Comparison of ENCODE assay signal across 18 cellular contexts in genomic region chr2:33614190-33614589, GRCh38. TPM values are rescaled to one million over a fixed set of nuclear protein-coding genes. Genes with fewer than 3 reads are reported as not detected.
DNase-seq lines count a peak whose midpoint lies in the region; ATAC-seq, FAIRE-seq and TF ChIP-seq lines count a peak whose summit lies in the region.
"Had no signal": no experiment of that assay in that cellular context is flagged by ENCODE, and none has a peak within 500 bp of the region (broad histone marks: within the 10 kb centered on the region; RNA-seq: fewer than 3 reads in every experiment).

No MANE protein-coding gene starts in this region.

- H4K5ac ChIP-seq in H1 (ENCODE audit: insufficient read length, low read depth, low read length) (no peak overlapping the region), mesendoderm (ENCODE audit: low read length) (no peak overlapping the region)

- H3K27me3 ChIP-seq in HUES48 (ENCODE audit: control insufficient read depth, insufficient read depth, low read length) (no peaks in the 10 kb centered on the region), H1 (replicated peaks in 1 of 4; ENCODE audit: control insufficient read depth in 3 of 4, extremely low read depth in 1 of 4, insufficient read depth in 3 of 4, low read length in 3 of 4) (no peaks in the 10 kb centered on the region), mesendoderm (ENCODE audit: insufficient read depth, low read length, poor library complexity) (no peaks in the 10 kb centered on the region), spleen (replicated peaks in 1 of 7) (no peaks in the 10 kb centered on the region)
- H3K27me3 ChIP-seq: BLaER1 treated with 17β-estradiol and CSF1 and Interleukin-3, amounts not matched to agents 10 nM and 100 nM had no signal

- H4K8ac ChIP-seq in H1 (ENCODE audit: extremely low read depth, insufficient read depth, low read length), result no peak overlapping the region
- no peak overlapping the region for H4K8ac ChIP-seq in mesendoderm (ENCODE audit: low read depth, low read length)

- H2AFZ ChIP-seq in H1 (ENCODE audit: low read length), result no peak overlapping the region
- H2AFZ ChIP-seq: GM23248 had no signal

- H2BK120ac ChIP-seq in H1 (replicated peaks; ENCODE audit: low read depth, low read length) (peak overlapping the region; percentile 83), mesendoderm (ENCODE audit: low read depth, low read length) (no peak overlapping the region)

- no peak overlapping the region for H3K9ac ChIP-seq in HUES48 (ENCODE audit: low read depth, low read length)
- no peak overlapping the region for H3K9ac ChIP-seq in H1 (replicated peaks in 1 of 4; ENCODE audit: extremely low read depth in 1 of 4, low read depth in 3 of 4, low read length in 3 of 4)
- no peak overlapping the region for H3K9ac ChIP-seq in mesendoderm (ENCODE audit: low read length)
- H3K9ac ChIP-seq: BLaER1 treated with 17β-estradiol and CSF1 and Interleukin-3, amounts not matched to agents 10 nM and 100 nM; GM23248 had no signal

- H3K18ac ChIP-seq in H1 (ENCODE audit: extremely low read depth, low read length), result no peak overlapping the region
- H3K18ac ChIP-seq in mesendoderm (ENCODE audit: low read length), result peak overlapping the region; percentile 39

- TF ChIP-seq POLR2A in A549 (IDR thresholded peaks at IDR 0.05; ENCODE audit: low read length) (no peak), H1 (IDR thresholded peaks at IDR 0.05; ENCODE audit: control extremely low read depth in 1 of 2, low read depth in 2 of 2, low read length in 2 of 2) (no peak), spleen (IDR thresholded peaks at IDR 0.05) (no peak), GM12892 (IDR thresholded peaks at IDR 0.05; ENCODE audit: low read depth, low read length) (no peak)

- H3K27ac ChIP-seq in A549 (no peak overlapping the region), HUES48 (ENCODE audit: low read depth, low read length) (peak overlapping the region; percentile 36), H1 (ENCODE audit: low read depth, low read length) (no peak overlapping the region), mesendoderm (ENCODE audit: low read depth, low read length) (no peak overlapping the region), spleen (no peak overlapping the region)
- H3K27ac ChIP-seq: BLaER1 treated with 17β-estradiol and CSF1 and Interleukin-3, amounts not matched to agents 10 nM and 100 nM; GM23248 had no signal

- no peaks in the 10 kb centered on the region for H4K20me1 ChIP-seq in H1 (replicated peaks in 1 of 2; ENCODE audit: control insufficient read depth in 1 of 2, insufficient read depth in 2 of 2, low read length in 2 of 2)
- H4K20me1 ChIP-seq: BLaER1 treated with 17β-estradiol and CSF1 and Interleukin-3, amounts not matched to agents 10 nM and 100 nM had no signal

- H2BK15ac ChIP-seq in H1 (ENCODE audit: low read length), result no peak overlapping the region
- no peak overlapping the region for H2BK15ac ChIP-seq in mesendoderm (replicated peaks; ENCODE audit: low read depth)

- H3K79me1 ChIP-seq in H1 (ENCODE audit: low read depth, low read length) (no peaks in the 10 kb centered on the region; the same call in 1 of the 2 replicates), mesendoderm (ENCODE audit: low read length) (no peaks in the 10 kb centered on the region)

- no peaks in the 10 kb centered on the region for H3K9me3 ChIP-seq in A549
- peaks cover 49% of the 10 kb centered on the region for H3K9me3 ChIP-seq in HUES48 (ENCODE audit: control insufficient read depth, insufficient read depth, low read length)
- H3K9me3 ChIP-seq in H1 (ENCODE audit: insufficient read depth in 2 of 2, low read depth in 1 of 2, low read length in 1 of 2), result peaks cover 33 to 43% of the 10 kb centered on the region in 2 experiments
- H3K9me3 ChIP-seq in spleen, result peaks cover 3 to 41% (median 24%) of the 10 kb centered on the region in 8 donors

- no peak overlapping the region for H4K91ac ChIP-seq in H1 (replicated peaks; ENCODE audit: insufficient read length, low read length)

- H2AK5ac ChIP-seq in H1 (ENCODE audit: low read depth, low read length) (no peak overlapping the region), mesendoderm (ENCODE audit: low read length) (no peak overlapping the region)

- no peak for ATAC-seq in A549
- ATAC-seq in left lobe of liver, result no peak

- no peak overlapping the region for H3K23ac ChIP-seq in H1 (ENCODE audit: insufficient read length)
- H3K23ac ChIP-seq in mesendoderm (ENCODE audit: low read length), result no peak overlapping the region

- H3K14ac ChIP-seq in H1 (ENCODE audit: insufficient read length), result no peak overlapping the region

- H3K4me1 ChIP-seq in A549 (no peaks in the 10 kb centered on the region), HUES48 (ENCODE audit: control insufficient read depth, insufficient read depth, low read length) (peaks cover 23% of the 10 kb centered on the region), H1 (replicated peaks in 1 of 4; ENCODE audit: control insufficient read depth in 3 of 4, insufficient read depth in 4 of 4, low read length in 3 of 4) (peaks cover 0 to 8% (median 1%) of the 10 kb centered on the region in 4 experiments; a peak in 2 of 7 replicates), mesendoderm (ENCODE audit: control insufficient read depth, low read depth, low read length) (peaks cover 3% of the 10 kb centered on the region), spleen (no peaks in the 10 kb centered on the region)
- H3K4me1 ChIP-seq: HAP-1 had no signal

- H3K56ac ChIP-seq in H1 (replicated peaks; ENCODE audit: insufficient read length, low read depth, low read length), result no peak overlapping the region
- H3K56ac ChIP-seq in mesendoderm (ENCODE audit: low read length), result no peak overlapping the region

- no peak for TF ChIP-seq CTCF in A549 (IDR thresholded peaks at IDR 0.05)
- TF ChIP-seq CTCF in H1 (IDR thresholded peaks at IDR 0.05; ENCODE audit: control extremely low read depth in 1 of 3, insufficient read depth in 1 of 3, low read depth in 1 of 3, low read length in 3 of 3), result no peak
- TF ChIP-seq CTCF in spleen (IDR thresholded peaks at IDR 0.05 in 8 of 11, conservative IDR thresholded peaks at IDR 0.05 in 3 of 11), result no peak

- H3K4me3 ChIP-seq in A549 (no peak overlapping the region), HUES48 (ENCODE audit: low read depth, low read length) (0 out of 2 replicates have a peak overlapping the region, but pooled peaks have one; percentile 16), H1 (ENCODE audit: extremely low read depth in 1 of 4, insufficient read depth in 2 of 4, low read depth in 3 of 4, low read length in 4 of 4) (no peak overlapping the region; a peak in 1 of 8 replicates), mesendoderm (ENCODE audit: low read length) (no peak overlapping the region), spleen (no peak overlapping the region)
- H3K4me3 ChIP-seq: BLaER1 treated with 17β-estradiol and CSF1 and Interleukin-3, amounts not matched to agents 10 nM and 100 nM; GM23248; HAP-1 had no signal

- H3K79me2 ChIP-seq in H1 (ENCODE audit: control insufficient read depth in 1 of 2, insufficient read depth in 2 of 2, low read length in 2 of 2) (peaks cover 0 to 10% of the 10 kb centered on the region in 2 experiments; a peak in 1 of 4 replicates), mesendoderm (ENCODE audit: control insufficient read depth, insufficient read depth, low read length) (no peaks in the 10 kb centered on the region)

- CTCF ChIA-PET in A549 (lab: Yijun Ruan, JAX), result interaction anchor here (1.4 kb wide), 1 partner anchor 15 kb away, joined by 5 read pairs; the partner anchor contains the start of gene FAM98A
- CTCF ChIA-PET in H1 (lab: Charles Lee; ENCODE audit: partially characterized antibody), result no interaction called here

- H3K4ac ChIP-seq in H1 (replicated peaks; ENCODE audit: insufficient read length, low read depth, low read length), result no peak overlapping the region
- H3K4ac ChIP-seq in mesendoderm (ENCODE audit: low read depth, low read length), result no peak overlapping the region

- DNase-seq in A549 (ENCODE audit: low read depth in 1 of 2, low spot score in 1 of 2), result no peak
- DNase-seq in H1 (ENCODE audit: low read depth in 1 of 2, low spot score in 2 of 2), result no peak
- peak; percentile 58 for DNase-seq in mesendoderm
- DNase-seq in activated T-cell treated with anti-CD3 and anti-CD28 coated beads, Interleukin-2, amount 50 U/mL, for 48 hours, result no peak
- no peak for DNase-seq in left lobe of liver (ENCODE audit: low spot score)
- DNase-seq in spleen, result no peak
- DNase-seq in GM12892 (ENCODE audit: insufficient read length), result no peak
- DNase-seq: 8988T; ACHN; CD4-positive, CD25-positive, alpha-beta regulatory T cell; DMS53; GF-D8; GM23248; HFFc6 had no signal

- H3K4me2 ChIP-seq in A549 (no peak overlapping the region), H1 (ENCODE audit: insufficient read depth in 1 of 2, low read depth in 2 of 2, low read length in 2 of 2) (peak overlapping the region in 1 of 2 experiments; percentile 23; a peak in 1 of 4 replicates), mesendoderm (ENCODE audit: low read length) (no peak overlapping the region)
- H3K4me2 ChIP-seq: BLaER1 treated with 17β-estradiol and CSF1 and Interleukin-3, amounts not matched to agents 10 nM and 100 nM had no signal

- no peak overlapping the region for H2BK20ac ChIP-seq in H1 (ENCODE audit: low read length)

- H2BK12ac ChIP-seq in H1 (ENCODE audit: low read depth, low read length), result no peak overlapping the region

- TF ChIP-seq RAD21 in A549 (conservative IDR thresholded peaks at IDR 0.05 in 1 of 2, IDR thresholded peaks at IDR 0.05 in 1 of 2) (no peak), H1 (IDR thresholded peaks at IDR 0.05 in 1 of 2, conservative IDR thresholded peaks at IDR 0.05 in 1 of 2; ENCODE audit: low read depth in 2 of 2, low read length in 2 of 2) (no peak)

- no peak for FAIRE-seq in A549 (lab: Jason Lieb, UNC)
- peak; percentile 24 for FAIRE-seq in H1 (lab: Jason Lieb, UNC)
- no peak for FAIRE-seq in GM12892 (lab: Jason Lieb, UNC)
- FAIRE-seq: HTR-8/SVneo had no signal

- H2BK5ac ChIP-seq in H1 (ENCODE audit: low read depth, low read length) (0 out of 2 replicates have a peak overlapping the region, but pooled peaks have one; percentile 26), mesendoderm (ENCODE audit: low read length) (peak overlapping the region; percentile 54)

- no peaks in the 10 kb centered on the region for H3K23me2 ChIP-seq in H1 (ENCODE audit: low read depth, low read length)

- H3K36me3 ChIP-seq in HUES48 (ENCODE audit: control insufficient read depth, insufficient read depth, low read length) (peaks cover 13% of the 10 kb centered on the region; the same call in 1 of the 2 replicates), H1 (ENCODE audit: control insufficient read depth in 2 of 4, insufficient read depth in 4 of 4, low read length in 3 of 4) (peaks cover 0 to 49% (median 23%) of the 10 kb centered on the region in 4 experiments; a peak in 6 of 8 replicates), mesendoderm (ENCODE audit: control insufficient read depth, insufficient read depth, low read length) (no peaks in the 10 kb centered on the region), spleen (no peaks in the 10 kb centered on the region)
- H3K36me3 ChIP-seq: HAP-1 had no signal

- intact Hi-C loops in spleen (cut with DNase I; ENCODE audit: low total_unique reads), result no loop called here

- POLR2A ChIA-PET in A549 (lab: Yijun Ruan, JAX) (no interaction called here), H1 (lab: Charles Lee; ENCODE audit: partially characterized antibody) (interaction anchor here (1.7 kb wide), 1 partner anchor 15 kb away, joined by 8 read pairs; the partner anchor contains the start of gene FAM98A)

- TF ChIP-seq EP300 in A549 (IDR thresholded peaks at IDR 0.05) (no peak), H1 (IDR thresholded peaks at IDR 0.05; ENCODE audit: borderline replicate concordance in 1 of 2, low read depth in 2 of 2, low read length in 2 of 2) (no peak)

RNA-seq across cellular contexts. Expression of gene FAM98A, which starts 15.1 kb away (rescaled TPM):
- polyA plus RNA-seq in A549 (2011; rRNA removed) (83.4 and 109 TPM in 2 replicates), A549 (2017; fragmentation: RNase III; extraction: RNeasy Plus Mini Kit Qiagen cat#74134 plus additional on column Dnase treatment) (94.1 to 101 TPM (median 97.2 TPM) in 3 replicates), H1 (2011; rRNA removed) (53.2 and 79.7 TPM in 2 replicates), spleen (10 to 100 TPM; 11.8 to 19.4 (median 13.7) TPM)
- polyA plus RNA-seq in A549 (2012; cell fraction: cytosol; rRNA removed), result 133 and 138 TPM in 2 replicates
- 14.0 and 34.5 TPM in 2 replicates for polyA plus RNA-seq in A549 (2012; cell fraction: nucleus; rRNA removed)
- 49.4 and 94.8 TPM in 2 replicates for polyA minus RNA-seq in A549 (2011; rRNA and poly(A)+ RNA removed)
- 103 and 112 TPM in 2 replicates for total RNA-seq in H1 (2021; fragmentation: NEBNext Ultra II Directional; extraction: Animal tissue kit (Norgen Biotek cat#: 25700))
- 59.9 TPM for polyA plus RNA-seq in H1 (2011; cell fraction: cytosol; rRNA removed)
- 35.8 TPM for polyA plus RNA-seq in H1 (2011; cell fraction: nucleus; rRNA removed)
- 95.8 to 139 TPM (median 121 TPM) in 4 replicates for polyA plus RNA-seq in H1 (2012, experiment 1 of 2)
- polyA plus RNA-seq in H1 (2012, experiment 2 of 2), result 13.3 TPM
- polyA plus RNA-seq in H1 (2013, experiment 1 of 2), result 61.6 TPM
- polyA plus RNA-seq in H1 (2013, experiment 2 of 2), result 63.4 TPM
- polyA minus RNA-seq in H1 (2011; rRNA and poly(A)+ RNA removed), result 90.4 and 173 TPM in 2 replicates
- 108 TPM for polyA minus RNA-seq in H1 (2011; cell fraction: cytosol; rRNA and poly(A)+ RNA removed)
- 74.9 TPM for polyA minus RNA-seq in H1 (2011; cell fraction: nucleus; rRNA and poly(A)+ RNA removed)
- polyA plus RNA-seq in mesendoderm (2013, experiment 1 of 2), result 80.7 TPM
- 79.2 TPM for polyA plus RNA-seq in mesendoderm (2013, experiment 2 of 2)
- total RNA-seq in left lobe of liver (23.6 TPM), spleen (10 to 100 TPM; 35.0 to 72.4 (median 40.3) TPM)
- polyA plus RNA-seq in GM12892 (2012; ENCODE audit: missing spikeins), result 83.9 TPM
